In genomic region chr4:137529432-137529831, GRCh38 we compare ENCODE assay signal across 13 cellular contexts. TPM values are rescaled to one million over a fixed set of nuclear protein-coding genes. Genes with fewer than 3 reads are reported as not detected.
DNase-seq lines count a peak whose midpoint lies in the region; ATAC-seq, FAIRE-seq and TF ChIP-seq lines count a peak whose summit lies in the region.
"Had no signal": no experiment of that assay in that cellular context is flagged by ENCODE, and none has a peak within 500 bp of the region (broad histone marks: within the 10 kb centered on the region; RNA-seq: fewer than 3 reads in every experiment).

No MANE protein-coding gene starts in this region.

- no peak overlapping the region for H3K14ac ChIP-seq in H1 (ENCODE audit: insufficient read length)

- peaks cover 17 to 67% of the 10 kb centered on the region in 2 experiments; a peak in 3 of 4 replicates for H3K79me2 ChIP-seq in H1 (ENCODE audit: control insufficient read depth in 1 of 2, insufficient read depth in 2 of 2, low read length in 2 of 2)

- H3K36me3 Mint-ChIP-seq in CD14-positive monocyte: no peaks in the 10 kb centered on the region

- H3K18ac ChIP-seq in H1 (ENCODE audit: extremely low read depth, low read length): no peak overlapping the region

- no peak for TF ChIP-seq EP300 in H1 (IDR thresholded peaks at IDR 0.05; ENCODE audit: borderline replicate concordance in 1 of 2, low read depth in 2 of 2, low read length in 2 of 2)

- no peak overlapping the region for H2AK5ac ChIP-seq in H1 (ENCODE audit: low read depth, low read length)

- POLR2A ChIA-PET in H1 (lab: Charles Lee; ENCODE audit: partially characterized antibody): no interaction called here

- H3K23ac ChIP-seq in H1 (ENCODE audit: insufficient read length): no peak overlapping the region

- ATAC-seq in HG03139 (IDR thresholded peaks at IDR 0.05; ENCODE audit: unreplicated experiment): no peak
- ATAC-seq: activated T-cell treated with anti-CD3 and anti-CD28 coated beads, Interleukin-2, amount 50 U/mL, for 4 hours had no signal

- TF ChIP-seq POLR2A in H1 (IDR thresholded peaks at IDR 0.05; ENCODE audit: control extremely low read depth in 1 of 2, low read depth in 2 of 2, low read length in 2 of 2): no peak

- H3K4ac ChIP-seq in H1 (replicated peaks; ENCODE audit: insufficient read length, low read depth, low read length): no peak overlapping the region

- no peak overlapping the region for H4K91ac ChIP-seq in H1 (replicated peaks; ENCODE audit: insufficient read length, low read length)

- peak overlapping the region; percentile 77 to 91 for H3K4me2 ChIP-seq in H1 (ENCODE audit: insufficient read depth in 1 of 2, low read depth in 2 of 2, low read length in 2 of 2)

- H3K36me3 ChIP-seq in HUES6 (ENCODE audit: control insufficient read depth, insufficient read depth, low read length) (peaks cover 58% of the 10 kb centered on the region), H1 (ENCODE audit: control insufficient read depth in 2 of 4, insufficient read depth in 4 of 4, low read length in 3 of 4) (peaks cover 0 to 64% (median 33%) of the 10 kb centered on the region in 4 experiments; a peak in 6 of 8 replicates), mucosa of rectum (ENCODE audit: control insufficient read depth in 2 of 2, insufficient read depth in 2 of 2, low read length in 2 of 2) (no peaks in the 10 kb centered on the region), tibial artery (no peaks in the 10 kb centered on the region)

- H3K27ac ChIP-seq in HUES6 (ENCODE audit: low read depth, low read length): no peak overlapping the region
- no peak overlapping the region for H3K27ac ChIP-seq in H1 (ENCODE audit: low read depth, low read length)
- peak overlapping the region in 1 of 2 donors; percentile 1 for H3K27ac ChIP-seq in mucosa of rectum (ENCODE audit: low read depth in 2 of 2, low read length in 2 of 2)
- H3K27ac ChIP-seq in tibial artery: peak overlapping the region; percentile 90 to 92
- H3K27ac ChIP-seq: VCaP had no signal

- H3K23me2 ChIP-seq in H1 (ENCODE audit: low read depth, low read length): no peaks in the 10 kb centered on the region

- H4K5ac ChIP-seq in H1 (ENCODE audit: insufficient read length, low read depth, low read length): no peak overlapping the region

- H2BK20ac ChIP-seq in H1 (ENCODE audit: low read length): no peak overlapping the region

- no peaks in the 10 kb centered on the region for H3K4me1 Mint-ChIP-seq in CD14-positive monocyte

- H3K9me3 Mint-ChIP-seq in CD14-positive monocyte: peaks cover 0 to 2% (median 0%) of the 10 kb centered on the region in 7 donors

- no peak overlapping the region for H3K27ac Mint-ChIP-seq in CD14-positive monocyte

- 74% methylated on average over 5 of the region's 5 CpGs; no CpG with 5 or more reads in 1 of the 2 experiments for WGBS in H1 (ENCODE audit: extremely low coverage in 1 of 2, insufficient coverage in 1 of 2, insufficient read length in 1 of 2, insufficient replicate concordance in 2 of 2, low coverage in 1 of 2, low lambda C conversion rate in 2 of 2, missing lambda C conversion rate in 1 of 2), 2 experiments

- peaks cover 2% of the 10 kb centered on the region; the same call in 1 of the 2 replicates for H3K79me1 ChIP-seq in H1 (ENCODE audit: low read depth, low read length)

- H3K9me3 ChIP-seq in HUES6 (ENCODE audit: control insufficient read depth, insufficient read depth, low read depth, low read length) (no peaks in the 10 kb centered on the region), H1 (ENCODE audit: insufficient read depth in 2 of 2, low read depth in 1 of 2, low read length in 1 of 2) (no peaks in the 10 kb centered on the region), mucosa of rectum (ENCODE audit: control insufficient read depth in 2 of 2, low read length in 2 of 2) (no peaks in the 10 kb centered on the region), tibial artery (no peaks in the 10 kb centered on the region)

- H3K27me3 Mint-ChIP-seq in CD14-positive monocyte (ENCODE audit: low read depth in 3 of 3): no peaks in the 10 kb centered on the region

- H3K9ac ChIP-seq in HUES6 (ENCODE audit: low read length): peak overlapping the region; percentile 16
- H3K9ac ChIP-seq in H1 (replicated peaks in 1 of 4; ENCODE audit: extremely low read depth in 1 of 4, low read depth in 3 of 4, low read length in 3 of 4): no peak overlapping the region; a peak in 1 of 7 replicates
- H3K9ac ChIP-seq in mucosa of rectum (ENCODE audit: low read depth in 1 of 2, low read length in 2 of 2): peak overlapping the region; percentile 5 to 45

- FAIRE-seq in H1 (lab: Jason Lieb, UNC): no peak
- FAIRE-seq: bronchial epithelial cell had no signal

- no peak overlapping the region for H4K8ac ChIP-seq in H1 (ENCODE audit: extremely low read depth, insufficient read depth, low read length)

- intact Hi-C loops in tibial artery (cut with DNase I; ENCODE audit: low total_unique reads) (no loop called here), CD14-positive monocyte (cut with micrococcal nuclease) (no loop called here)

- CTCF ChIA-PET in H1 (lab: Charles Lee; ENCODE audit: partially characterized antibody): interaction anchor here (1.2 kb wide), 1 partner anchor 399 kb away, joined by 3 read pairs; no protein-coding TSS in a partner anchor

- H3K4me1 ChIP-seq in HUES6 (ENCODE audit: control insufficient read depth, insufficient read depth, low read length) (peaks cover 27% of the 10 kb centered on the region), H1 (replicated peaks in 1 of 4; ENCODE audit: control insufficient read depth in 3 of 4, insufficient read depth in 4 of 4, low read length in 3 of 4) (peaks cover 2 to 18% (median 9%) of the 10 kb centered on the region in 4 experiments; a peak in 5 of 7 replicates), mucosa of rectum (ENCODE audit: control insufficient read depth in 2 of 2, insufficient read depth in 2 of 2, low read length in 2 of 2) (no peaks in the 10 kb centered on the region), tibial artery (peaks cover 0 to 44% (median 10%) of the 10 kb centered on the region in 4 donors)

- no peak overlapping the region for H2BK15ac ChIP-seq in H1 (ENCODE audit: low read length)

- no peak for TF ChIP-seq RAD21 in H1 (IDR thresholded peaks at IDR 0.05 in 1 of 2, conservative IDR thresholded peaks at IDR 0.05 in 1 of 2; ENCODE audit: low read depth in 2 of 2, low read length in 2 of 2)

- peak overlapping the region; percentile 79 for H3K4me3 ChIP-seq in HUES6 (ENCODE audit: low read depth, low read length)
- peak overlapping the region; percentile 30 to 97 (median 90); a peak in 7 of 8 replicates for H3K4me3 ChIP-seq in H1 (ENCODE audit: extremely low read depth in 1 of 4, insufficient read depth in 2 of 4, low read depth in 3 of 4, low read length in 4 of 4)
- peak overlapping the region; percentile 50 to 83 for H3K4me3 ChIP-seq in mucosa of rectum (ENCODE audit: low read length in 2 of 2)
- peak overlapping the region; percentile 62 to 67 for H3K4me3 ChIP-seq in tibial artery

- H2AFZ ChIP-seq in H1 (ENCODE audit: low read length): no peak overlapping the region

- H3K27me3 ChIP-seq in HUES6 (ENCODE audit: control insufficient read depth, insufficient read depth, low read length) (no peaks in the 10 kb centered on the region), H1 (replicated peaks in 1 of 4; ENCODE audit: control insufficient read depth in 3 of 4, extremely low read depth in 1 of 4, insufficient read depth in 3 of 4, low read length in 3 of 4) (no peaks in the 10 kb centered on the region), mucosa of rectum (ENCODE audit: control insufficient read depth in 2 of 2, insufficient read depth in 2 of 2, low read length in 2 of 2) (no peaks in the 10 kb centered on the region), tibial artery (no peaks in the 10 kb centered on the region)

- H2BK120ac ChIP-seq in H1 (replicated peaks; ENCODE audit: low read depth, low read length): no peak overlapping the region

- no peak overlapping the region for H3K56ac ChIP-seq in H1 (replicated peaks; ENCODE audit: insufficient read length, low read depth, low read length)

- DNase-seq in H1 (ENCODE audit: low read depth in 1 of 2, low spot score in 2 of 2): no peak
- no peak for DNase-seq in tibial artery
- no peak for DNase-seq in CD14-positive monocyte (ENCODE audit: low spot score)
- no peak for DNase-seq in RPMI8226
- DNase-seq: activated T-cell treated with anti-CD3 and anti-CD28 coated beads, Interleukin-2, amount 50 U/mL, for 4 hours; DMS79; midbrain; stimulated activated naive CD4-positive, alpha-beta T cell had no signal

- H4K20me1 ChIP-seq in H1 (replicated peaks in 1 of 2; ENCODE audit: control insufficient read depth in 1 of 2, insufficient read depth in 2 of 2, low read length in 2 of 2): peaks cover 6 to 13% of the 10 kb centered on the region in 2 experiments

- no peak overlapping the region for H3K4me3 Mint-ChIP-seq in CD14-positive monocyte
- H3K4me3 Mint-ChIP-seq: activated T-cell treated with anti-CD3 and anti-CD28 coated beads, Interleukin-2, amount 50 U/mL, for 4 hours had no signal

- no peak overlapping the region for H2BK5ac ChIP-seq in H1 (ENCODE audit: low read depth, low read length)

- no peak overlapping the region for H2BK12ac ChIP-seq in H1 (ENCODE audit: low read depth, low read length)

- TF ChIP-seq CTCF in H1 (IDR thresholded peaks at IDR 0.05; ENCODE audit: control extremely low read depth in 1 of 3, insufficient read depth in 1 of 3, low read depth in 1 of 3, low read length in 3 of 3) (no peak), tibial artery (IDR thresholded peaks at IDR 0.05) (no peak), CD14-positive monocyte (IDR thresholded peaks at IDR 0.05) (no peak)

TF ChIP-seq in H1, 55 proteins besides CTCF, POLR2A, EP300 and RAD21 (continues in another document):
- TF ChIP-seq NANOG (IDR thresholded peaks at IDR 0.05; ENCODE audit: insufficient read depth, low read depth, low read length, poor library complexity, severe bottlenecking) (no peak), JUND (IDR thresholded peaks at IDR 0.05; ENCODE audit: low read length) (no peak), SP1 (IDR thresholded peaks at IDR 0.05; ENCODE audit: low read depth, low read length) (no peak), SIX5 (IDR thresholded peaks at IDR 0.05; ENCODE audit: low read depth, low read length) (no peak), ATF3 (IDR thresholded peaks at IDR 0.05; ENCODE audit: insufficient read depth, low read depth, low read length) (no peak)

RNA-seq across cellular contexts. Expression of gene PCDH18, which starts 2.9 kb away (rescaled TPM):
- total RNA-seq in H1 (2021; fragmentation: NEBNext Ultra II Directional; extraction: Animal tissue kit (Norgen Biotek cat#: 25700)): 40.1 and 41.8 TPM in 2 replicates
- polyA plus RNA-seq in H1 (2011; rRNA removed): 26.8 and 28.8 TPM in 2 replicates
- polyA plus RNA-seq in H1 (2011; cell fraction: cytosol; rRNA removed): 30.2 TPM
- 33.4 TPM for polyA plus RNA-seq in H1 (2011; cell fraction: nucleus; rRNA removed)
- 32.3 to 37.8 TPM (median 32.5 TPM) in 4 replicates for polyA plus RNA-seq in H1 (2012, experiment 1 of 2)
- polyA plus RNA-seq in H1 (2012, experiment 2 of 2): 2.0 TPM
- 42.3 TPM for polyA plus RNA-seq in H1 (2013, experiment 1 of 2)
- polyA plus RNA-seq in H1 (2013, experiment 2 of 2): 38.6 TPM
- 89.8 and 93.5 TPM in 2 replicates for polyA minus RNA-seq in H1 (2011; rRNA and poly(A)+ RNA removed)
- polyA minus RNA-seq in H1 (2011; cell fraction: cytosol; rRNA and poly(A)+ RNA removed): 41.8 TPM
- polyA minus RNA-seq in H1 (2011; cell fraction: nucleus; rRNA and poly(A)+ RNA removed): 62.9 TPM
- polyA plus RNA-seq in CD14-positive monocyte: not detected

Comparison
In these comparisons a context has a peak if more than half of its experiments do, and no peak if none do; other contexts are left out.
1. H3K27ac ChIP-seq: peak in tibial artery (2 of 2); none in HUES6 (single experiment) and H1 (single experiment).
2. H3K9ac ChIP-seq: peak in HUES6 (single experiment) and mucosa of rectum (2 of 2); none in H1 (0 of 4).
3. Peak in every context shown above with its lines, with median percentiles within 50 percentile points of each other: H3K4me3 ChIP-seq.